ENCODE assay signal across 26 cellular contexts in genomic region chr6:6924708-6925107, GRCh38.
"Had no signal": no experiment of that assay in that cellular context is flagged by ENCODE, and none has a peak within 500 bp of the region (broad histone marks: within the 10 kb centered on the region; RNA-seq: fewer than 3 reads in every experiment).

No MANE protein-coding gene starts in this region.

- H3K4me3 ChIP-seq: coronary artery, dorsolateral prefrontal cortex, esophagus muscularis mucosa had no signal

- ATAC-seq: activated CD4-positive, alpha-beta T cell treated with anti-CD3 and anti-CD28 coated beads for 36 hours; activated naive CD4-positive, alpha-beta T cell treated with anti-CD3 and anti-CD28 coated beads, Interleukin-2, amount 50 U/mL, for 72 hours; activated T-cell treated with anti-CD3 and anti-CD28 coated beads, Interleukin-2, amount 50 U/mL, for 72 hours; T-helper 17 cell had no signal

- H3K27ac ChIP-seq: brain microvascular endothelial cell, coronary artery, dorsolateral prefrontal cortex, esophagus muscularis mucosa had no signal

- H3K36me3 ChIP-seq: brain microvascular endothelial cell, esophagus muscularis mucosa had no signal

- DNase-seq: activated CD4-positive, alpha-beta memory T cell treated with anti-CD3 and anti-CD28 coated beads for 36 hours; activated CD4-positive, alpha-beta T cell treated with anti-CD3 and anti-CD28 coated beads for 36 hours; activated CD4-positive, alpha-beta T cell treated with anti-CD3 and anti-CD28 coated beads, Interleukin-2, amount 10 ng/mL, durations not matched to agents 24 days and 14 days; activated CD4-positive, CD25-positive, alpha-beta regulatory T cell; activated CD4-positive, CD25-positive, alpha-beta regulatory T cell treated with anti-CD3 and anti-CD28 coated beads, Interleukin-2, amount 50 U/mL, for 72 hours; activated CD8-positive, alpha-beta memory T cell treated with anti-CD3 and anti-CD28 coated beads, Interleukin-2, amount 50 U/mL, for 48 hours; activated gamma-delta T cell; activated naive CD4-positive, alpha-beta T cell; activated naive CD4-positive, alpha-beta T cell treated with anti-CD3 and anti-CD28 coated beads, Interleukin-2, amount 10 ng/mL, durations not matched to agents 7 days and 5 days; activated naive CD8-positive, alpha-beta T cell treated with anti-CD3 and anti-CD28 coated beads, Interleukin-2, amount 10 ng/mL, durations not matched to agents 7 days and 5 days; activated T-cell treated with anti-CD3 and anti-CD28 coated beads for 4 hours; activated T-cell treated with anti-CD3 and anti-CD28 coated beads, Interleukin-2, amount 50 U/mL, for 24 hours; activated T-cell treated with anti-CD3 and anti-CD28 coated beads, Interleukin-2, amount 50 U/mL, for 72 hours; amniotic stem cell; anterior cingulate cortex; brain microvascular endothelial cell; dorsolateral prefrontal cortex; effector memory CD4-positive, alpha-beta T cell; endodermal cell; foreskin melanocyte; T-helper 1 cell; T-helper 17 cell; T1000 had no signal

- H3K27me3 ChIP-seq: brain microvascular endothelial cell had no signal
